8 cellular contexts compared by ENCODE assay signal in the genomic region with DNA sequence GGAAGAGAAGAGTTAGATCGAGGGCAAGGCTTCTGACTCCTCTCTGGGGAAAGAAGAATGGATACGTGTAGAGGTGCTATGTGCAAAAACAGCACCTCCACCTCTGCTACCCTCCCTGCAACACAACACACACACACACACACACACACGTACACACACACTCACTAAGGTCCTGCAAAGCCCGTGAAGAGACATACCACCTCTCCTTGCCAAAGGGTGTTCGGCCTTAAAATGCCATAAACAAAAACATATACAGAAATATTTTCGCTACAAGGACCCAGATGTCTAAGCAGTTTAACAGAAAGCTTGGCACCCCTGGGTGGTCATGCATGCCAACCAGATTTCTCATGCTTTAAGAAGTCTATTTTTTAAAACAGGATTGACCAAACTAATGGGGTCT. TPM values are rescaled to one million over a fixed set of nuclear protein-coding genes. Genes with fewer than 3 reads are reported as not detected.
A peak's percentile ranks its signal among the peaks of the same experiment; 100 is the strongest.
DNase-seq lines count a peak whose midpoint lies in the region; ATAC-seq and TF ChIP-seq lines count a peak whose summit lies in the region.

No MANE protein-coding gene starts in this region.

- H3K4me3 Mint-ChIP-seq in Calu3 (ENCODE audit: low read depth, unreplicated experiment), result peak overlapping the region; percentile 74

- no peak for ATAC-seq in HG03280 (IDR thresholded peaks at IDR 0.05; ENCODE audit: unreplicated experiment)

- TF ChIP-seq EP300 in ovary (IDR thresholded peaks at IDR 0.05), result no peak

- peak overlapping the region; percentile 97 for H3K4me3 ChIP-seq in coronary artery
- peak overlapping the region; percentile 80 for H3K4me3 ChIP-seq in ovary

- H3K27ac Mint-ChIP-seq in Calu3 (ENCODE audit: unreplicated experiment), result peak overlapping the region; percentile 52

- H3K27me3 Mint-ChIP-seq in Calu3 (ENCODE audit: unreplicated experiment), result no peaks in the 10 kb centered on the region

- DNase-seq in Calu3 (no peak), NCI-H69 (lab: John Stamatoyannopoulos, UW) (peak; percentile 33), coronary artery (ENCODE audit: low spot score) (no peak), ovary (no peak), GDM1 (lab: John Stamatoyannopoulos, UW) (no peak), NCI-H510A treated with DMSO at 0.1 percent for 48 hours (lab: John Stamatoyannopoulos, UW) (no peak), inferior parietal cortex (ENCODE audit: extremely low spot score) (no peak)

- peak overlapping the region; percentile 74 to 91 for H3K27ac ChIP-seq in coronary artery
- no peak overlapping the region for H3K27ac ChIP-seq in ovary

- H3K4me1 Mint-ChIP-seq in Calu3 (ENCODE audit: low read depth, unreplicated experiment), result peaks cover 15% of the 10 kb centered on the region

- no peaks in the 10 kb centered on the region for H3K27me3 ChIP-seq in ovary

- no peaks in the 10 kb centered on the region for H3K36me3 ChIP-seq in ovary

- no peaks in the 10 kb centered on the region for H3K9me3 ChIP-seq in ovary

- H3K9me3 Mint-ChIP-seq in Calu3 (ENCODE audit: low read depth, unreplicated experiment), result no peaks in the 10 kb centered on the region

- intact Hi-C loops in Calu3 (cut with micrococcal nuclease; ENCODE audit: unreplicated experiment) (no loop called here), ovary (cut with DNase I) (no loop called here)

- no peak for TF ChIP-seq POLR2A in ovary (IDR thresholded peaks at IDR 0.05)

- no peak for TF ChIP-seq CTCF in Calu3 (IDR thresholded peaks at IDR 0.05; ENCODE audit: unreplicated experiment)
- no peak for TF ChIP-seq CTCF in coronary artery (IDR thresholded peaks at IDR 0.05)
- TF ChIP-seq CTCF in ovary (IDR thresholded peaks at IDR 0.05), result no peak

- WGBS in ovary, 3 donors, result 10 to 15% (median 13%) methylated on average over 6 of the region's 6 CpGs

- CTCF ChIA-PET in Calu3 (lab: Charles Lee), result no interaction called here

- H3K36me3 Mint-ChIP-seq in Calu3 (ENCODE audit: insufficient read depth, unreplicated experiment), result peaks cover 24% of the 10 kb centered on the region

- peaks cover 6% of the 10 kb centered on the region for H3K4me1 ChIP-seq in ovary (ENCODE audit: insufficient read depth)

- no TSS peak for BruUV-seq in Calu3 (replicated peaks; lab: Mats Ljungman, UMichigan)

RNA-seq across cellular contexts. Expression of a gene that starts 1.5 kb away (rescaled TPM):
- 6.6 and 9.7 TPM in 2 replicates for total RNA-seq in Calu3 (2022)
- total RNA-seq in ovary, result 10 to 100 TPM in 6 of 7 donors, 1 to 10 TPM in 1; 10.0 to 25.6 (median 13.2) TPM
- 10 to 100 TPM; 12.8 to 13.9 TPM for polyA plus RNA-seq in ovary

RNA-seq across cellular contexts. Expression of a gene that starts 13.0 kb away (rescaled TPM):
- total RNA-seq in Calu3 (2022) (17.1 and 17.9 TPM in 2 replicates), ovary (10 to 100 TPM; 14.0 to 33.6 (median 23.9) TPM)
- polyA plus RNA-seq in ovary, result 10 to 100 TPM in 1 of 2 donors, 1 to 10 TPM in 1; 6.8 to 14.3 TPM

RNA-seq across cellular contexts. Expression of a gene that starts 52.6 kb away (rescaled TPM):
- total RNA-seq in Calu3 (2022) (23.3 and 30.8 TPM in 2 replicates), ovary (10 to 100 TPM; 16.5 to 27.0 (median 19.9) TPM)
- 10 to 100 TPM in 1 of 2 donors, 1 to 10 TPM in 1; 9.1 to 12.1 TPM for polyA plus RNA-seq in ovary

Comparison
In these comparisons a context has a peak if more than half of its experiments do, and no peak if none do; other contexts are left out.
1. H3K27ac ChIP-seq: peak in coronary artery (2 of 2); none in ovary (0 of 2).